2 cellular contexts compared by ENCODE assay signal in the genomic region with DNA sequence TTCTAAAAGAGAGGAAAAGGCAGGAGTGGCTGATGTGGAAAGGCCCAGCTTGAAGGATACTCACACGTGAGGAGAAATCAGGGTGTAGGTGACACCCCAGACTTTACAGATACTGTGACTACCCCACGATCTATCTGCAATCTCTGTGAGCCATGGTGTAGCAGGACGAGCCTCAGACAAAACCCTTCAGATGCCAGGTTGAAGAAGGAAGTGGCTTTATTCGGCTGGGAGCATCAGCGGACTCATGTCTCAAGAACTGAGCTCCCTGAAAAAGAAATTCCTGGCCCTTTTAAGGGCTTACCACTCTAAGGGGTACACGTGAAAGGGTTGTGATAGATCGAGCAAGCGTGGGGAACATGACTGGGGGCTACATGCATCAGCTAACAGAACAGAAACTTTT.
TF ChIP-seq lines count a peak whose summit lies in the region.

No MANE protein-coding gene starts in this region.

TF ChIP-seq in A549, 52 proteins besides CTCF, POLR2A, EP300 and RAD21:
- no peak for TF ChIP-seq NPAS2 (CRISPR knock-in tag; IDR thresholded peaks at IDR 0.05; ENCODE audit: borderline replicate concordance)
- TF ChIP-seq EHF (CRISPR knock-in tag; IDR thresholded peaks at IDR 0.05) = no peak
- no peak for TF ChIP-seq CEBPB (IDR thresholded peaks at IDR 0.05)
- TF ChIP-seq GATA3 (IDR thresholded peaks at IDR 0.05; ENCODE audit: borderline replicate concordance) = no peak
TF ChIP-seq in A549: peak in this region for 0.

TF ChIP-seq in K562, 482 proteins besides CTCF, POLR2A, EP300 and RAD21:
- no peak for TF ChIP-seq STAT5B (CRISPR knock-in tag; IDR thresholded peaks at IDR 0.05)
- no peak for TF ChIP-seq POLR2G (IDR thresholded peaks at IDR 0.05; ENCODE audit: low read depth, low read length)
- TF ChIP-seq ARID2 (IDR thresholded peaks at IDR 0.05) = no peak
- no peak for TF ChIP-seq RBM25 (IDR thresholded peaks at IDR 0.05; ENCODE audit: low read depth, low read length, severe bottlenecking)
- TF ChIP-seq ILK (tag; IDR thresholded peaks at IDR 0.05; ENCODE audit: borderline replicate concordance, low read depth) = no peak
- no peak for TF ChIP-seq NR2C2 (CRISPR knock-in tag; IDR thresholded peaks at IDR 0.05)
- no peak for TF ChIP-seq NR2C2 (tag; IDR thresholded peaks at IDR 0.05)
- no peak for TF ChIP-seq ZC3H11A (IDR thresholded peaks at IDR 0.05; ENCODE audit: low read depth, low read length)
- 0 out of 2 replicates have a peak, but pooled peaks have one; percentile 38 for TF ChIP-seq CBX5 (IDR thresholded peaks at IDR 0.05; ENCODE audit: borderline replicate concordance, low read depth)
- no peak for TF ChIP-seq GABPB2 (CRISPR knock-in tag; conservative IDR thresholded peaks at IDR 0.05)
